2 cellular contexts compared by ENCODE assay signal in the genomic region with DNA sequence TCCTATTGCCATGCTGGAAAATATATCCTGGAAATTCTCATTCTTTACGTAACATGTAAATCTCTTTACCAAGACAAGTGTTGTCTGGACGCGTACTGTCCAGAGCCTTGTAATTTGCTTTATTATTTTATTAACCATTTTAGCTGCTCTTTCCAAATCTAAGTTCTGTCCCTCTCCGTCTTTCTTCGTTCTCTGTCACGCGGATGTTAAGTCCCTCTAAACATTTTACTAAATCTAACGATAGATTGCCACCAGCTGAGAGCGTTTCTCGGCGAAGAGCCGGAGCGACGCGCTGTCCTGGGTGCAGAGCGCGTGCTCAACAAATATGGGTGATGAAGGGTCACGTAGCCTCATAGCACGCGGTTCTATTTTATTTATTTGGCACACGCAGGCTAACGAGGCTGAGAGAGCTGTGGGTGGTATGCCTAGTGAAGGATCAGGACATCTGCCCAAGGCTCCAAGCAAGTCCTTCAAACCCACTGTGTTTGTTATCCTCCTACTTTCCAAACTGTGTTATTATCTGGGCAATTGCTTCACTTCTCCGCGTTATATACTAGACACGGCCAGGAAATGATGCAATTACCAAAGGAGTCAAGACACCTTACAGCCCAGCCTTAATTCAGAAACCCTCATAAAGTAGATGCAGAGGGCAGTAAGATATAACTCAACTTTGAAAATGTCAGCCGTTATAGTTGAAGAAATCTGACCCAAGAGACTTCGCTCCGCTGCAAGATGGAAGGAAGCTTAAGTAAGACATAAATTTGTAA.
TF ChIP-seq lines count a peak whose summit lies in the region.

No MANE protein-coding gene starts in this region.

TF ChIP-seq in WTC11, 78 proteins besides CTCF, POLR2A, EP300 and RAD21 (continued from another document and continues in another):
- TF ChIP-seq PREB (CRISPR knock-in tag; IDR thresholded peaks at IDR 0.05; ENCODE audit: borderline replicate concordance) (no peak), FOXP4 (CRISPR knock-in tag; IDR thresholded peaks at IDR 0.05) (no peak), PRDM15 (CRISPR knock-in tag; IDR thresholded peaks at IDR 0.05) (no peak), SMAD3 (CRISPR knock-in tag; IDR thresholded peaks at IDR 0.05; ENCODE audit: borderline replicate concordance) (no peak), NR3C1 (CRISPR knock-in tag; conservative IDR thresholded peaks at IDR 0.05; ENCODE audit: low read depth) (no peak), ZBTB21 (CRISPR knock-in tag; IDR thresholded peaks at IDR 0.05; ENCODE audit: borderline replicate concordance) (no peak), NR1H2 (CRISPR knock-in tag; IDR thresholded peaks at IDR 0.05) (no peak), ETV6 (CRISPR knock-in tag; IDR thresholded peaks at IDR 0.05) (peak; percentile 33; the same call in 1 of the 2 replicates), MAX (CRISPR knock-in tag; IDR thresholded peaks at IDR 0.05) (peak; percentile 93)
- TF ChIP-seq, protein P1, sequence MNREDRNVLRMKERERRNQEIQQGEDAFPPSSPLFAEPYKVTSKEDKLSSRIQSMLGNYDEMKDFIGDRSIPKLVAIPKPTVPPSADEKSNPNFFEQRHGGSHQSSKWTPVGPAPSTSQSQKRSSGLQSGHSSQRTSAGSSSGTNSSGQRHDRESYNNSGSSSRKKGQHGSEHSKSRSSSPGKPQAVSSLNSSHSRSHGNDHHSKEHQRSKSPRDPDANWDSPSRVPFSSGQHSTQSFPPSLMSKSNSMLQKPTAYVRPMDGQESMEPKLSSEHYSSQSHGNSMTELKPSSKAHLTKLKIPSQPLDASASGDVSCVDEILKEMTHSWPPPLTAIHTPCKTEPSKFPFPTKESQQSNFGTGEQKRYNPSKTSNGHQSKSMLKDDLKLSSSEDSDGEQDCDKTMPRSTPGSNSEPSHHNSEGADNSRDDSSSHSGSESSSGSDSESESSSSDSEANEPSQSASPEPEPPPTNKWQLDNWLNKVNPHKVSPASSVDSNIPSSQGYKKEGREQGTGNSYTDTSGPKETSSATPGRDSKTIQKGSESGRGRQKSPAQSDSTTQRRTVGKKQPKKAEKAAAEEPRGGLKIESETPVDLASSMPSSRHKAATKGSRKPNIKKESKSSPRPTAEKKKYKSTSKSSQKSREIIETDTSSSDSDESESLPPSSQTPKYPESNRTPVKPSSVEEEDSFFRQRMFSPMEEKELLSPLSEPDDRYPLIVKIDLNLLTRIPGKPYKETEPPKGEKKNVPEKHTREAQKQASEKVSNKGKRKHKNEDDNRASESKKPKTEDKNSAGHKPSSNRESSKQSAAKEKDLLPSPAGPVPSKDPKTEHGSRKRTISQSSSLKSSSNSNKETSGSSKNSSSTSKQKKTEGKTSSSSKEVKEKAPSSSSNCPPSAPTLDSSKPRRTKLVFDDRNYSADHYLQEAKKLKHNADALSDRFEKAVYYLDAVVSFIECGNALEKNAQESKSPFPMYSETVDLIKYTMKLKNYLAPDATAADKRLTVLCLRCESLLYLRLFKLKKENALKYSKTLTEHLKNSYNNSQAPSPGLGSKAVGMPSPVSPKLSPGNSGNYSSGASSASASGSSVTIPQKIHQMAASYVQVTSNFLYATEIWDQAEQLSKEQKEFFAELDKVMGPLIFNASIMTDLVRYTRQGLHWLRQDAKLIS (CRISPR knock-in tag; IDR thresholded peaks at IDR 0.05; ENCODE audit: borderline replicate concordance) = no peak

TF ChIP-seq in HepG2, 621 proteins besides CTCF, POLR2A, EP300 and RAD21 (continued from another document and continues in another):
- TF ChIP-seq THRA (CRISPR knock-in tag; IDR thresholded peaks at IDR 0.05; ENCODE audit: borderline replicate concordance) = 0 out of 2 replicates have a peak, but pooled peaks have one; percentile 23
- peak; percentile 96 for TF ChIP-seq POLR2G (IDR thresholded peaks at IDR 0.05; ENCODE audit: low read depth, low read length)
- peak; percentile 33 for TF ChIP-seq IKZF4 (CRISPR knock-in tag; IDR thresholded peaks at IDR 0.05; ENCODE audit: borderline replicate concordance, low read depth, not compliant biosample characterization)
- no peak for TF ChIP-seq IRF2 (CRISPR knock-in tag; IDR thresholded peaks at IDR 0.05)
- peak; percentile 72; the same call in 1 of the 2 replicates for TF ChIP-seq ZFP82 (CRISPR knock-in tag; IDR thresholded peaks at IDR 0.05; ENCODE audit: borderline replicate concordance)
- peak; percentile 17; the same call in 1 of the 2 replicates for TF ChIP-seq KLF12 (CRISPR knock-in tag; IDR thresholded peaks at IDR 0.05; ENCODE audit: borderline replicate concordance)
- peak; percentile 74; the same call in 1 of the 2 replicates for TF ChIP-seq MXD1 (CRISPR knock-in tag; IDR thresholded peaks at IDR 0.05)
- TF ChIP-seq, protein P2, sequence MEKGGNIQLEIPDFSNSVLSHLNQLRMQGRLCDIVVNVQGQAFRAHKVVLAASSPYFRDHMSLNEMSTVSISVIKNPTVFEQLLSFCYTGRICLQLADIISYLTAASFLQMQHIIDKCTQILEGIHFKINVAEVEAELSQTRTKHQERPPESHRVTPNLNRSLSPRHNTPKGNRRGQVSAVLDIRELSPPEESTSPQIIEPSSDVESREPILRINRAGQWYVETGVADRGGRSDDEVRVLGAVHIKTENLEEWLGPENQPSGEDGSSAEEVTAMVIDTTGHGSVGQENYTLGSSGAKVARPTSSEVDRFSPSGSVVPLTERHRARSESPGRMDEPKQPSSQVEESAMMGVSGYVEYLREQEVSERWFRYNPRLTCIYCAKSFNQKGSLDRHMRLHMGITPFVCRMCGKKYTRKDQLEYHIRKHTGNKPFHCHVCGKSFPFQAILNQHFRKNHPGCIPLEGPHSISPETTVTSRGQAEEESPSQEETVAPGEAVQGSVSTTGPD (CRISPR knock-in tag; IDR thresholded peaks at IDR 0.05) = no peak
- TF ChIP-seq CSRNP1 (CRISPR knock-in tag; IDR thresholded peaks at IDR 0.05) = peak; percentile 60; the same call in 1 of the 2 replicates
- TF ChIP-seq ZZZ3 (CRISPR knock-in tag; IDR thresholded peaks at IDR 0.05; ENCODE audit: borderline replicate concordance) = no peak
- no peak for TF ChIP-seq HNRNPLL (IDR thresholded peaks at IDR 0.05; ENCODE audit: low read depth, low read length, poor library complexity, severe bottlenecking)
- TF ChIP-seq, protein P3, sequence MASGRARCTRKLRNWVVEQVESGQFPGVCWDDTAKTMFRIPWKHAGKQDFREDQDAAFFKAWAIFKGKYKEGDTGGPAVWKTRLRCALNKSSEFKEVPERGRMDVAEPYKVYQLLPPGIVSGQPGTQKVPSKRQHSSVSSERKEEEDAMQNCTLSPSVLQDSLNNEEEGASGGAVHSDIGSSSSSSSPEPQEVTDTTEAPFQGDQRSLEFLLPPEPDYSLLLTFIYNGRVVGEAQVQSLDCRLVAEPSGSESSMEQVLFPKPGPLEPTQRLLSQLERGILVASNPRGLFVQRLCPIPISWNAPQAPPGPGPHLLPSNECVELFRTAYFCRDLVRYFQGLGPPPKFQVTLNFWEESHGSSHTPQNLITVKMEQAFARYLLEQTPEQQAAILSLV (CRISPR knock-in tag; IDR thresholded peaks at IDR 0.05; ENCODE audit: borderline replicate concordance) = 0 out of 2 replicates have a peak, but pooled peaks have one; percentile 40
- TF ChIP-seq ZSCAN21 (CRISPR knock-in tag; IDR thresholded peaks at IDR 0.05; ENCODE audit: borderline replicate concordance) = peak; percentile 80; the same call in 1 of the 2 replicates
- TF ChIP-seq NR2C2 (CRISPR knock-in tag; IDR thresholded peaks at IDR 0.05; ENCODE audit: borderline replicate concordance) = peak; percentile 50
- TF ChIP-seq ZNF34 (CRISPR knock-in tag; IDR thresholded peaks at IDR 0.05; ENCODE audit: borderline replicate concordance) = no peak; the same call in 1 of the 2 replicates
- TF ChIP-seq GABPB1 (CRISPR knock-in tag; IDR thresholded peaks at IDR 0.05) = peak; percentile 80
- TF ChIP-seq ZNF547 (CRISPR knock-in tag; IDR thresholded peaks at IDR 0.05) = peak; percentile 75; the same call in 1 of the 2 replicates
- TF ChIP-seq DZIP1 (CRISPR knock-in tag; IDR thresholded peaks at IDR 0.05) = peak; percentile 83; the same call in 1 of the 2 replicates
- TF ChIP-seq, protein P4, sequence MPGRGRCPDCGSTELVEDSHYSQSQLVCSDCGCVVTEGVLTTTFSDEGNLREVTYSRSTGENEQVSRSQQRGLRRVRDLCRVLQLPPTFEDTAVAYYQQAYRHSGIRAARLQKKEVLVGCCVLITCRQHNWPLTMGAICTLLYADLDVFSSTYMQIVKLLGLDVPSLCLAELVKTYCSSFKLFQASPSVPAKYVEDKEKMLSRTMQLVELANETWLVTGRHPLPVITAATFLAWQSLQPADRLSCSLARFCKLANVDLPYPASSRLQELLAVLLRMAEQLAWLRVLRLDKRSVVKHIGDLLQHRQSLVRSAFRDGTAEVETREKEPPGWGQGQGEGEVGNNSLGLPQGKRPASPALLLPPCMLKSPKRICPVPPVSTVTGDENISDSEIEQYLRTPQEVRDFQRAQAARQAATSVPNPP (CRISPR knock-in tag; IDR thresholded peaks at IDR 0.05) = peak; percentile 75; the same call in 1 of the 2 replicates
- peak; percentile 42; the same call in 1 of the 2 replicates for TF ChIP-seq ZNF317 (CRISPR knock-in tag; IDR thresholded peaks at IDR 0.05)
- TF ChIP-seq NR3C1 (CRISPR knock-in tag; IDR thresholded peaks at IDR 0.05) = no peak
- TF ChIP-seq USF2 (IDR thresholded peaks at IDR 0.05; ENCODE audit: low read depth, low read length) = no peak
- peak; percentile 61; the same call in 1 of the 2 replicates for TF ChIP-seq USF2 (CRISPR knock-in tag; IDR thresholded peaks at IDR 0.05; ENCODE audit: borderline replicate concordance)
- TF ChIP-seq, protein P5, sequence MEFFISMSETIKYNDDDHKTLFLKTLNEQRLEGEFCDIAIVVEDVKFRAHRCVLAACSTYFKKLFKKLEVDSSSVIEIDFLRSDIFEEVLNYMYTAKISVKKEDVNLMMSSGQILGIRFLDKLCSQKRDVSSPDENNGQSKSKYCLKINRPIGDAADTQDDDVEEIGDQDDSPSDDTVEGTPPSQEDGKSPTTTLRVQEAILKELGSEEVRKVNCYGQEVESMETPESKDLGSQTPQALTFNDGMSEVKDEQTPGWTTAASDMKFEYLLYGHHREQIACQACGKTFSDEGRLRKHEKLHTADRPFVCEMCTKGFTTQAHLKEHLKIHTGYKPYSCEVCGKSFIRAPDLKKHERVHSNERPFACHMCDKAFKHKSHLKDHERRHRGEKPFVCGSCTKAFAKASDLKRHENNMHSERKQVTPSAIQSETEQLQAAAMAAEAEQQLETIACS (CRISPR knock-in tag; IDR thresholded peaks at IDR 0.05) = peak; percentile 56; the same call in 1 of the 2 replicates
- TF ChIP-seq SOX6 (IDR thresholded peaks at IDR 0.05) = no peak
- peak; percentile 49; the same call in 1 of the 2 replicates for TF ChIP-seq SOX6 (CRISPR knock-in tag; IDR thresholded peaks at IDR 0.05)
- TF ChIP-seq U2AF1 (optimal IDR thresholded peaks at IDR 0.05; ENCODE audit: low read depth, low read length) = no peak
- TF ChIP-seq ZNF749 (CRISPR knock-in tag; IDR thresholded peaks at IDR 0.05; ENCODE audit: borderline replicate concordance) = peak; percentile 72; the same call in 1 of the 2 replicates
